Comparison of ENCODE assay signal across 1 cellular context in genomic region chr2:43083278-43083677, GRCh38.
TF ChIP-seq lines count a peak whose summit lies in the region.

No MANE protein-coding gene starts in this region.

TF ChIP-seq in GM23338, 12 proteins besides CTCF, POLR2A, EP300 and RAD21 (continued from another document):
- TF ChIP-seq ZNF462 (CRISPR knock-in tag; IDR thresholded peaks at IDR 0.05) (no peak), JUNB (IDR thresholded peaks at IDR 0.05; ENCODE audit: unreplicated experiment) (no peak), ETS1 (IDR thresholded peaks at IDR 0.05) (no peak)
